In the genomic region with DNA sequence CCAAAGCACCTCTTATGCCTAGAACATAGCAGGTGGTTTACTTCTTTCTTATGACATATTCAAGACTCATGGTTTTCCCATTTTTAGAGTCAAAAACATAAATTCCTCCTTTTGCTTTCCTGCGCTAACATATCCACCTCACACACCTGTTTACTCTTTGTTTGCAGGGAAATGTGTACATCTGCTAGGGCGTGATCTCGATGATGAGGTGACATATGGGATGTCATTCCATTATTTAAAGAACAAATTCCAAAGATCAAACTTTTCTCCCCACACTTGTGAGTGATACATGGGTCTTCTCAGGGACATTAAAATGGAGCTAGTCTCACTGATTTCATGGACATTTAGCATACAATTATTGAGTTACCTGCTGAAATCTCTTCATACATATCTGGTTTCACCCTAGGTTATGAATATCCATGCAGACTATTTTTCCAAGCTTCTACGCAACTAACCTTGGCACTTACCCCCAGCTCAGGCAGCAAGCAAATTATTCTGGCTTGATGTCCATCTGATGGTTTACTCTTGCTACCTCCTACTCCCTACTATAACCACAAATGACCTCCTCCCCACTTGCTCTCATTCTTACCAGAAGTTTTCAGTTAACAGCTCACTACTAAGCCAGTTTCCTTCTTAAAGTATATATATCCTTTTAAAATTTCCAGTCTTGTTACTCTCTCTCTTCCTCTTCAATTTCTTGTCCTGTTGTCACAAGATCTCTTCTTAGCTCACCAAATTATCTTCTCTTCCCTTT, we compare ENCODE assay signal across 21 cellular contexts.
DNase-seq lines count a peak whose midpoint lies in the region; ATAC-seq, FAIRE-seq and TF ChIP-seq lines count a peak whose summit lies in the region.
"Had no signal": no experiment of that assay in that cellular context is flagged by ENCODE, and none has a peak within 500 bp of the region (broad histone marks: within the 10 kb centered on the region; RNA-seq: fewer than 3 reads in every experiment).

No MANE protein-coding gene starts in this region.

- ATAC-seq in stimulated activated memory B cell treated with anti-CD40 and anti-IgM and Interleukin-4, amounts not matched to agents 10 μg/mL and 1 μg/mL and 100 μg/mL, for 72 hours: no peak
- ATAC-seq in HG03280 (IDR thresholded peaks at IDR 0.05; ENCODE audit: unreplicated experiment) (no peak), natural killer cell (no peak)
- no peak for ATAC-seq in stimulated activated effector memory CD8-positive, alpha-beta T cell treated with anti-CD3 and anti-CD28 coated beads, Interleukin-12 subunit alpha, Interleukin-12 subunit beta, amount 100 ng/mL, for 72 hours
- ATAC-seq: GM23338, HepG2 had no signal

- H3K4me3 ChIP-seq in OCI-LY7 (ENCODE audit: low read depth, low read length, poor library complexity, severe bottlenecking) (no peak overlapping the region), fibroblast of mammary gland (ENCODE audit: control insufficient read depth, low read depth, low read length) (no peak overlapping the region)
- H3K4me3 ChIP-seq: BLaER1, GM23338, SJSA1 had no signal

- BruUV-seq in OCI-LY7 (replicated peaks; lab: Mats Ljungman, UMichigan): no TSS peak

- no peaks in the 10 kb centered on the region for H3K79me2 ChIP-seq in OCI-LY7 (ENCODE audit: insufficient read depth, low read depth, low read length)

- POLR2A ChIA-PET in OCI-LY7 (lab: Charles Lee): interaction anchor here (0.8 to 6.8 kb wide), 6 partner anchors 10 to 247 kb away, joined by 3 to 53 read pairs (median 4); no protein-coding TSS in a partner anchor

- no peaks in the 10 kb centered on the region for H3K36me3 Mint-ChIP-seq in stimulated activated memory B cell treated with anti-CD40 and anti-IgM and Interleukin-4, amounts not matched to agents 10 μg/mL and 1 μg/mL and 100 μg/mL, for 72 hours
- no peaks in the 10 kb centered on the region for H3K36me3 Mint-ChIP-seq in natural killer cell
- H3K36me3 Mint-ChIP-seq in stimulated activated effector memory CD8-positive, alpha-beta T cell treated with anti-CD3 and anti-CD28 coated beads, Interleukin-12 subunit alpha, Interleukin-12 subunit beta, amount 100 ng/mL, for 72 hours: no peaks in the 10 kb centered on the region

- no peaks in the 10 kb centered on the region for H3K36me3 ChIP-seq in OCI-LY7 (ENCODE audit: insufficient read depth, low read length)
- H3K36me3 ChIP-seq: BLaER1, SJSA1 had no signal

- CTCF ChIA-PET in OCI-LY7 (lab: Charles Lee; ENCODE audit: unreplicated experiment): interaction anchor here (0.9 kb wide), 1 partner anchor 10 kb away, joined by 4 read pairs; no protein-coding TSS in a partner anchor

- H3K27me3 Mint-ChIP-seq in stimulated activated memory B cell treated with anti-CD40 and anti-IgM and Interleukin-4, amounts not matched to agents 10 μg/mL and 1 μg/mL and 100 μg/mL, for 72 hours: no peaks in the 10 kb centered on the region
- peaks cover 0 to 9% of the 10 kb centered on the region in 2 donors for H3K27me3 Mint-ChIP-seq in natural killer cell (ENCODE audit: low read depth in 2 of 2)
- H3K27me3 Mint-ChIP-seq: CD4-positive, alpha-beta memory T cell had no signal

- no peak overlapping the region for H3K4me3 Mint-ChIP-seq in stimulated activated memory B cell treated with anti-CD40 and anti-IgM and Interleukin-4, amounts not matched to agents 10 μg/mL and 1 μg/mL and 100 μg/mL, for 72 hours
- H3K4me3 Mint-ChIP-seq in natural killer cell: no peak overlapping the region
- H3K4me3 Mint-ChIP-seq in stimulated activated effector memory CD8-positive, alpha-beta T cell treated with anti-CD3 and anti-CD28 coated beads, Interleukin-12 subunit alpha, Interleukin-12 subunit beta, amount 100 ng/mL, for 72 hours: no peak overlapping the region
- H3K4me3 Mint-ChIP-seq: GM23338 had no signal

- TF ChIP-seq CTCF in OCI-LY7 (conservative IDR thresholded peaks at IDR 0.05; ENCODE audit: low read length): no peak
- no peak for TF ChIP-seq CTCF in fibroblast of mammary gland (conservative IDR thresholded peaks at IDR 0.05; ENCODE audit: control insufficient read depth, insufficient read depth, low read depth, low read length)
- TF ChIP-seq CTCF in natural killer cell (IDR thresholded peaks at IDR 0.05): no peak

- no peaks in the 10 kb centered on the region for H3K9me2 ChIP-seq in OCI-LY7 (ENCODE audit: insufficient read depth, low read length)

- no peak for TF ChIP-seq POLR2A in H54 (IDR thresholded peaks at IDR 0.05; ENCODE audit: low read depth, low read length)

- no peaks in the 10 kb centered on the region for H4K20me1 ChIP-seq in OCI-LY7 (ENCODE audit: insufficient read depth, low read length)
- H4K20me1 ChIP-seq: BLaER1 had no signal

- H3K27ac Mint-ChIP-seq in stimulated activated memory B cell treated with anti-CD40 and anti-IgM and Interleukin-4, amounts not matched to agents 10 μg/mL and 1 μg/mL and 100 μg/mL, for 72 hours: peak overlapping the region; percentile 6
- no peak overlapping the region for H3K27ac Mint-ChIP-seq in natural killer cell
- no peak overlapping the region for H3K27ac Mint-ChIP-seq in stimulated activated effector memory CD8-positive, alpha-beta T cell treated with anti-CD3 and anti-CD28 coated beads, Interleukin-12 subunit alpha, Interleukin-12 subunit beta, amount 100 ng/mL, for 72 hours
- H3K27ac Mint-ChIP-seq: GM23338 had no signal

- H3K9me3 ChIP-seq in OCI-LY7 (ENCODE audit: low read length): no peaks in the 10 kb centered on the region
- H3K9me3 ChIP-seq: SJSA1 had no signal

- intact Hi-C loops in OCI-LY7 (cut with micrococcal nuclease; ENCODE audit: unreplicated experiment): loop anchor here (5.0 kb wide), 1 partner anchor 32 kb away; no protein-coding TSS in a partner anchor
- intact Hi-C loops in natural killer cell (cut with micrococcal nuclease): no loop called here

- H3K27ac ChIP-seq in OCI-LY7 (ENCODE audit: low read depth, low read length, poor library complexity, severe bottlenecking): no peak overlapping the region
- H3K27ac ChIP-seq: BLaER1, SJSA1 had no signal

- H3K4me2 ChIP-seq in OCI-LY7 (ENCODE audit: low read length): no peak overlapping the region
- H3K4me2 ChIP-seq: BLaER1, GM23338 had no signal

- peak; percentile 62 for FAIRE-seq in H54 (lab: Jason Lieb, UNC)
- FAIRE-seq: GM12892, HepG2 had no signal

- peak overlapping the region; percentile 29 for H2AFZ ChIP-seq in OCI-LY7 (ENCODE audit: low read length)
- H2AFZ ChIP-seq: GM23338 had no signal

- H3K9me3 Mint-ChIP-seq in stimulated activated memory B cell treated with anti-CD40 and anti-IgM and Interleukin-4, amounts not matched to agents 10 μg/mL and 1 μg/mL and 100 μg/mL, for 72 hours: no peaks in the 10 kb centered on the region
- no peaks in the 10 kb centered on the region for H3K9me3 Mint-ChIP-seq in natural killer cell
- H3K9me3 Mint-ChIP-seq in stimulated activated effector memory CD8-positive, alpha-beta T cell treated with anti-CD3 and anti-CD28 coated beads, Interleukin-12 subunit alpha, Interleukin-12 subunit beta, amount 100 ng/mL, for 72 hours: no peaks in the 10 kb centered on the region
- H3K9me3 Mint-ChIP-seq: GM23338 had no signal

- H3K4me1 ChIP-seq in OCI-LY7 (ENCODE audit: insufficient read depth, low read length, poor library complexity, severe bottlenecking): no peaks in the 10 kb centered on the region
- H3K4me1 ChIP-seq: BLaER1, SJSA1 had no signal

- DNase-seq in H54 (ENCODE audit: insufficient read length, low spot score) (no peak), OCI-LY7 (ENCODE audit: low spot score) (no peak), fibroblast of mammary gland (ENCODE audit: low read depth) (peak; percentile 41), natural killer cell (no peak)
- DNase-seq in stimulated activated effector memory CD8-positive, alpha-beta T cell treated with anti-CD3 and anti-CD28 coated beads, Interleukin-12 subunit alpha, Interleukin-12 subunit beta, amount 100 ng/mL, for 72 hours (ENCODE audit: low spot score in 2 of 2): no peak
- DNase-seq: CD4-positive, alpha-beta memory T cell; DMS153; EL; KG1; NCI-H1048; NCI-H1436; NCI-H2029; NCI-H345; NCI-H526 had no signal

- H3K4me1 Mint-ChIP-seq in stimulated activated memory B cell treated with anti-CD40 and anti-IgM and Interleukin-4, amounts not matched to agents 10 μg/mL and 1 μg/mL and 100 μg/mL, for 72 hours: no peaks in the 10 kb centered on the region
- no peaks in the 10 kb centered on the region for H3K4me1 Mint-ChIP-seq in natural killer cell
- no peaks in the 10 kb centered on the region for H3K4me1 Mint-ChIP-seq in stimulated activated effector memory CD8-positive, alpha-beta T cell treated with anti-CD3 and anti-CD28 coated beads, Interleukin-12 subunit alpha, Interleukin-12 subunit beta, amount 100 ng/mL, for 72 hours
- H3K4me1 Mint-ChIP-seq: GM23338 had no signal
